Comparison of ENCODE assay signal across 28 cellular contexts in the genomic region with DNA sequence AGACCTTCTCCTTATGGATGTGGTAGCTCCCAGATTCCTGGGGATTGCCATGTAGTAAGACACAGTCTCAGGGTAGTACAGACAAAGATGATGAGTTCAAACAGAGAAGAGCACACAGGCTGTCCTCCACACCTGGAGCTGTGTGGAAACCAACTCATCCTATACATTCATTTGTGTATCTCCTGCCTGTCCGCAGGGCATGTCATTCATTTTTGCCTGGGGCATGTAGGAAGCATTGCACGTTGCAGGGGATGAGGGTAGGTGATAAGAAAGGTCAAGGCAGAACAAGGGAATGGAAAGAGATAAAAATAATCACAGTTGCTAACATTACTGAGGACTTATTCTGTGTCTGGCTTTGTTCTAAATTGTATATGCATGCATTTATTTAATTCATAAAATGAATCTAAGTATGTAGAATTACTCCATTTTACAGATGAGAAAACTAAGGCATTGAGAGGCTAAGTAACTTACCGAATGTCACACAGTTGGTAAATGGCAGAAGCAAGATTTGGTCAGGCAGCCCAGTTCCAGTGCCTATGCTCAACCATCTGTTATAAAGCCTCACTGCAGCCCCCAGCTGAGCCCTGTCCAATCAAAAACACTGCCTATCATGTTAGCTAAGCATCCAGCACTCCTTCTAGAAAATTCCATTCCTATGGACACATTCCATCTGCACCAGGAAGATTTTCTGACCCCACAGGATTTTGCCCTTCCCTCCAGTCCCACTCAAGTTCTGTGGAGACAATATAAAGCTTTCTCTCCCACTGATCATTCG.
"Had no signal": no experiment of that assay in that cellular context is flagged by ENCODE, and none has a peak within 500 bp of the region (broad histone marks: within the 10 kb centered on the region; RNA-seq: fewer than 3 reads in every experiment).

No MANE protein-coding gene starts in this region.

- H3K4me3 ChIP-seq: colonic mucosa, gastroesophageal sphincter, heart left ventricle, hepatocyte, left lung, neural progenitor cell, right lobe of liver, smooth muscle cell, stomach, thyroid gland had no signal

- H3K27ac ChIP-seq: colonic mucosa, epithelial cell of prostate, foreskin keratinocyte, gastroesophageal sphincter, heart left ventricle, hepatocyte, left lung, neural progenitor cell, parathyroid adenoma, right lobe of liver, stomach, thyroid gland had no signal

- H3K27ac Mint-ChIP-seq: dendritic cell treated with granulocyte-macrophage colony-stimulating factor and Interleukin-4, amounts not matched to agents 40 ng/mL and 50 ng/mL, for 4 days; endodermal cell; naive thymus-derived CD8-positive, alpha-beta T cell; neural progenitor cell; progenitor cell of endocrine pancreas; type B pancreatic cell had no signal

- H3K79me2 ChIP-seq: hepatocyte, parathyroid adenoma had no signal

- H2AFZ ChIP-seq: hepatocyte, neural progenitor cell, parathyroid adenoma had no signal

- H3K9me3 Mint-ChIP-seq: dendritic cell treated with granulocyte-macrophage colony-stimulating factor and Interleukin-4, amounts not matched to agents 40 ng/mL and 50 ng/mL, for 4 days; naive thymus-derived CD8-positive, alpha-beta T cell; neural progenitor cell; type B pancreatic cell had no signal

- H3K9ac ChIP-seq: neural progenitor cell, parathyroid adenoma had no signal

- H3K27me3 ChIP-seq: colonic mucosa, gastroesophageal sphincter, heart left ventricle, hepatocyte, left lung, right lobe of liver, stomach, thyroid gland had no signal

- H3K27me3 Mint-ChIP-seq: progenitor cell of endocrine pancreas, type B pancreatic cell had no signal

- H3K36me3 Mint-ChIP-seq: naive thymus-derived CD8-positive, alpha-beta T cell; type B pancreatic cell had no signal

- H3K4me2 ChIP-seq: hepatocyte, neural progenitor cell, smooth muscle cell had no signal

- H3K9me3 ChIP-seq: colonic mucosa, gastroesophageal sphincter, heart left ventricle, left lung, right lobe of liver, stomach, thyroid gland had no signal

- H3K4me1 ChIP-seq: colonic mucosa, left lung, parathyroid adenoma, right lobe of liver, thyroid gland had no signal

- H3K36me3 ChIP-seq: colonic mucosa, gastroesophageal sphincter, heart left ventricle, left lung, neural progenitor cell, right lobe of liver, stomach, thyroid gland had no signal

- DNase-seq: colonic mucosa; effector CD8-positive, alpha-beta T cell; endodermal cell; foreskin keratinocyte; heart left ventricle; kidney; left cardiac atrium; left lung; mammary epithelial cell; naive thymus-derived CD8-positive, alpha-beta T cell; right lobe of liver; stimulated activated CD4-positive, alpha-beta T cell treated with anti-CD3 and anti-CD28 coated beads, Interleukin-12 subunit alpha, Interleukin-12 subunit beta, amount 100 ng/mL, for 4 hours; stimulated activated CD4-positive, alpha-beta T cell treated with anti-CD3 and anti-CD28 coated beads, Interleukin-1b, Interleukin-23, amount 100 ng/mL, for 48 hours; stimulated activated CD4-positive, alpha-beta T cell treated with anti-CD3 and anti-CD28 coated beads, Interleukin-4, amount 100 ng/mL, for 1 hour; stimulated activated CD8-positive, alpha-beta memory T cell treated with anti-CD3 and anti-CD28 coated beads, Interleukin-4, amount 100 ng/mL, for 48 hours; stimulated activated naive CD4-positive, alpha-beta T cell treated with Interleukin-2 at 50 U/mL for 16 hours; stomach; thyroid gland had no signal

- H3K4me3 Mint-ChIP-seq: dendritic cell treated with granulocyte-macrophage colony-stimulating factor and Interleukin-4, amounts not matched to agents 40 ng/mL and 50 ng/mL, for 4 days; endodermal cell; naive thymus-derived CD8-positive, alpha-beta T cell; neural progenitor cell; type B pancreatic cell had no signal

- H3K4me1 Mint-ChIP-seq: naive thymus-derived CD8-positive, alpha-beta T cell had no signal

- ATAC-seq: esophagus mucosa; foreskin keratinocyte; gastroesophageal sphincter; heart left ventricle; left cardiac atrium; left lung; naive thymus-derived CD8-positive, alpha-beta T cell; right lobe of liver had no signal

- FAIRE-seq: kidney had no signal
